In the genomic region with DNA sequence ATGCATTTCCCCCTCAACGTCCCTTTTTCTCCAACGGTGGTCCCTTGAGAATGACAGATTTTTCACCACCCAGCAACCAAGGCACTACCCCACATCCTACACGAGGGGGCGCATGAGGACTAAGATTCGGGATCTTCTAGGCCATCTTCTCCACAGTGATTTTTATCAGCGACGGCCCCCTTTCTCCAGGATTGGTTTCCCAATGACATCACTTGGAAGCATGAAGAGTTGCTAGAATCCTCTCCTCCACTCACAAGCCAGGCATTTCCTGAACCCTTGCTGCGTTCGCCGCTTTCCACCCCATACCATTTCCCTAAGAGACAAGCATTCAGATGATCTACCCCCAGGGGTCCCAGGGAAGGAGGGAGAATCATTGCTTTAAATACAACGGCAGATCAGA, we compare ENCODE assay signal across 8 cellular contexts.
DNase-seq lines count a peak whose midpoint lies in the region; ATAC-seq lines count a peak whose summit lies in the region.

No MANE protein-coding gene starts in this region.

- no peak overlapping the region for H2BK120ac ChIP-seq in mesenchymal stem cell (ENCODE audit: low read depth, low read length)

- H3K4me3 Mint-ChIP-seq in activated CD4-positive, alpha-beta memory T cell treated with anti-CD3 and anti-CD28 coated beads, Interleukin-2, amount 10 ng/mL, durations not matched to agents 7 days and 5 days = no peak overlapping the region

- no peaks in the 10 kb centered on the region for H3K9me3 ChIP-seq in mesenchymal stem cell (ENCODE audit: control insufficient read depth, low read length)

- H3K27me3 ChIP-seq in mesenchymal stem cell (ENCODE audit: control insufficient read depth in 1 of 2, insufficient read depth in 1 of 2, low read length in 2 of 2) = no peaks in the 10 kb centered on the region

- CTCF ChIA-PET in activated CD4-positive, alpha-beta memory T cell treated with anti-CD3 and anti-CD28 coated beads, Interleukin-2, amount 10 ng/mL, durations not matched to agents 7 days and 5 days (lab: Charles Lee) = interaction anchor here (0.7 to 5.9 kb wide), 18 partner anchors 10 to 740 kb away, joined by 3 to 50 read pairs (median 4); no protein-coding TSS in a partner anchor

- no peak overlapping the region for H2AK5ac ChIP-seq in mesenchymal stem cell (ENCODE audit: low read length, severe bottlenecking)

- H3K23ac ChIP-seq in mesenchymal stem cell (ENCODE audit: low read length in 2 of 2) = no peak overlapping the region

- H3K4me1 ChIP-seq in mesenchymal stem cell (ENCODE audit: control insufficient read depth, insufficient read depth, low read depth, low read length) = peaks cover 2% of the 10 kb centered on the region

- no peak overlapping the region for H3K27ac ChIP-seq in mesenchymal stem cell (ENCODE audit: low read length, poor library complexity, severe bottlenecking)

- H3K27ac Mint-ChIP-seq in activated CD4-positive, alpha-beta memory T cell treated with anti-CD3 and anti-CD28 coated beads, Interleukin-2, amount 10 ng/mL, durations not matched to agents 7 days and 5 days = no peak overlapping the region

- H2BK15ac ChIP-seq in mesenchymal stem cell (ENCODE audit: low read depth, poor library complexity, severe bottlenecking) = no peak overlapping the region

- H2BK12ac ChIP-seq in mesenchymal stem cell (ENCODE audit: low read length in 2 of 2) = peak overlapping the region; percentile 21 to 46

- peak overlapping the region; percentile 88 for H3K9ac ChIP-seq in mesenchymal stem cell (ENCODE audit: low read length)

- no peaks in the 10 kb centered on the region for H3K36me3 ChIP-seq in mesenchymal stem cell (ENCODE audit: control insufficient read depth in 1 of 2, insufficient read depth in 2 of 2, low read depth in 1 of 2, low read length in 2 of 2)

- H3K18ac ChIP-seq in mesenchymal stem cell (ENCODE audit: low read depth in 1 of 2, low read length in 2 of 2) = peak overlapping the region in 1 of 2 experiments; percentile 44

- H3K4me1 Mint-ChIP-seq in activated CD4-positive, alpha-beta memory T cell treated with anti-CD3 and anti-CD28 coated beads, Interleukin-2, amount 10 ng/mL, durations not matched to agents 7 days and 5 days = peaks cover 6% of the 10 kb centered on the region

- peak; percentile 52 for DNase-seq in SIG-M5 treated with dmso at 0.1 percent for 504 hours (lab: John Stamatoyannopoulos, UW; ENCODE audit: unreplicated experiment)
- no peak for DNase-seq in SIG-M5 (lab: John Stamatoyannopoulos, UW)
- peak; percentile 61 for DNase-seq in NCI-H446 treated with DMSO at 0.1 percent for 48 hours (lab: John Stamatoyannopoulos, UW)
- DNase-seq in activated CD4-positive, alpha-beta memory T cell treated with anti-CD3 and anti-CD28 coated beads, Interleukin-2, amount 10 ng/mL, durations not matched to agents 7 days and 5 days = peak; percentile 64
- peak; percentile 62 for DNase-seq in effector CD8-positive, alpha-beta T cell (lab: John Stamatoyannopoulos, UW)
- DNase-seq in mesenchymal stem cell = peak; percentile 89
- DNase-seq in stimulated activated CD8-positive, alpha-beta memory T cell treated with anti-CD3 and anti-CD28 coated beads, Interleukin-15, amount 100 ng/mL, for 4 hours (ENCODE audit: low read depth in 2 of 2) = peak; percentile 4 to 28

- H3K4me2 ChIP-seq in mesenchymal stem cell (ENCODE audit: low read length, poor library complexity, severe bottlenecking) = peak overlapping the region; percentile 76

- peak overlapping the region; percentile 32 for H4K8ac ChIP-seq in mesenchymal stem cell (ENCODE audit: low read length)

- 4% methylated on average over 11 of the region's 11 CpGs for whole genome bisulfite sequencing in mesenchymal stem cell

- no peak overlapping the region for H2AFZ ChIP-seq in mesenchymal stem cell (ENCODE audit: low read depth, low read length)

- H3K27me3 Mint-ChIP-seq in activated CD4-positive, alpha-beta memory T cell treated with anti-CD3 and anti-CD28 coated beads, Interleukin-2, amount 10 ng/mL, durations not matched to agents 7 days and 5 days = no peaks in the 10 kb centered on the region

- H3K14ac ChIP-seq in mesenchymal stem cell (ENCODE audit: low read length in 2 of 2) = no peak overlapping the region

- no peaks in the 10 kb centered on the region for H3K79me1 ChIP-seq in mesenchymal stem cell (replicated peaks; ENCODE audit: low read length, poor library complexity, severe bottlenecking)

- no peak overlapping the region for H3K4ac ChIP-seq in mesenchymal stem cell (ENCODE audit: low read depth in 1 of 2, low read length in 2 of 2)

- H4K91ac ChIP-seq in mesenchymal stem cell (ENCODE audit: low read length) = peak overlapping the region; percentile 66

- POLR2A ChIA-PET in activated CD4-positive, alpha-beta memory T cell treated with anti-CD3 and anti-CD28 coated beads, Interleukin-2, amount 10 ng/mL, durations not matched to agents 7 days and 5 days (lab: Charles Lee) = interaction anchor here (1.6 kb wide), 1 partner anchor 254 kb away, joined by 4 read pairs; no protein-coding TSS in a partner anchor

- H3K4me3 ChIP-seq in mesenchymal stem cell (ENCODE audit: insufficient read depth in 1 of 2, low read depth in 1 of 2, low read length in 2 of 2) = peak overlapping the region in 1 of 2 experiments; percentile 50

- peak; percentile 74 for ATAC-seq in HG03039 (IDR thresholded peaks at IDR 0.05; ENCODE audit: unreplicated experiment)

- no peak overlapping the region for H2BK5ac ChIP-seq in mesenchymal stem cell (ENCODE audit: low read depth, low read length, poor library complexity, severe bottlenecking)

- no peaks in the 10 kb centered on the region for H3K9me3 Mint-ChIP-seq in activated CD4-positive, alpha-beta memory T cell treated with anti-CD3 and anti-CD28 coated beads, Interleukin-2, amount 10 ng/mL, durations not matched to agents 7 days and 5 days

- no peaks in the 10 kb centered on the region for H3K36me3 Mint-ChIP-seq in activated CD4-positive, alpha-beta memory T cell treated with anti-CD3 and anti-CD28 coated beads, Interleukin-2, amount 10 ng/mL, durations not matched to agents 7 days and 5 days (ENCODE audit: low read depth)
